ENCODE assay signal across 1 cellular context in genomic region chr12:82176016-82176415, GRCh38.
TF ChIP-seq lines count a peak whose summit lies in the region.

No MANE protein-coding gene starts in this region.

TF ChIP-seq in H1, 55 proteins besides CTCF, POLR2A, EP300 and RAD21 (continued from another document):
- TF ChIP-seq, protein P1, sequence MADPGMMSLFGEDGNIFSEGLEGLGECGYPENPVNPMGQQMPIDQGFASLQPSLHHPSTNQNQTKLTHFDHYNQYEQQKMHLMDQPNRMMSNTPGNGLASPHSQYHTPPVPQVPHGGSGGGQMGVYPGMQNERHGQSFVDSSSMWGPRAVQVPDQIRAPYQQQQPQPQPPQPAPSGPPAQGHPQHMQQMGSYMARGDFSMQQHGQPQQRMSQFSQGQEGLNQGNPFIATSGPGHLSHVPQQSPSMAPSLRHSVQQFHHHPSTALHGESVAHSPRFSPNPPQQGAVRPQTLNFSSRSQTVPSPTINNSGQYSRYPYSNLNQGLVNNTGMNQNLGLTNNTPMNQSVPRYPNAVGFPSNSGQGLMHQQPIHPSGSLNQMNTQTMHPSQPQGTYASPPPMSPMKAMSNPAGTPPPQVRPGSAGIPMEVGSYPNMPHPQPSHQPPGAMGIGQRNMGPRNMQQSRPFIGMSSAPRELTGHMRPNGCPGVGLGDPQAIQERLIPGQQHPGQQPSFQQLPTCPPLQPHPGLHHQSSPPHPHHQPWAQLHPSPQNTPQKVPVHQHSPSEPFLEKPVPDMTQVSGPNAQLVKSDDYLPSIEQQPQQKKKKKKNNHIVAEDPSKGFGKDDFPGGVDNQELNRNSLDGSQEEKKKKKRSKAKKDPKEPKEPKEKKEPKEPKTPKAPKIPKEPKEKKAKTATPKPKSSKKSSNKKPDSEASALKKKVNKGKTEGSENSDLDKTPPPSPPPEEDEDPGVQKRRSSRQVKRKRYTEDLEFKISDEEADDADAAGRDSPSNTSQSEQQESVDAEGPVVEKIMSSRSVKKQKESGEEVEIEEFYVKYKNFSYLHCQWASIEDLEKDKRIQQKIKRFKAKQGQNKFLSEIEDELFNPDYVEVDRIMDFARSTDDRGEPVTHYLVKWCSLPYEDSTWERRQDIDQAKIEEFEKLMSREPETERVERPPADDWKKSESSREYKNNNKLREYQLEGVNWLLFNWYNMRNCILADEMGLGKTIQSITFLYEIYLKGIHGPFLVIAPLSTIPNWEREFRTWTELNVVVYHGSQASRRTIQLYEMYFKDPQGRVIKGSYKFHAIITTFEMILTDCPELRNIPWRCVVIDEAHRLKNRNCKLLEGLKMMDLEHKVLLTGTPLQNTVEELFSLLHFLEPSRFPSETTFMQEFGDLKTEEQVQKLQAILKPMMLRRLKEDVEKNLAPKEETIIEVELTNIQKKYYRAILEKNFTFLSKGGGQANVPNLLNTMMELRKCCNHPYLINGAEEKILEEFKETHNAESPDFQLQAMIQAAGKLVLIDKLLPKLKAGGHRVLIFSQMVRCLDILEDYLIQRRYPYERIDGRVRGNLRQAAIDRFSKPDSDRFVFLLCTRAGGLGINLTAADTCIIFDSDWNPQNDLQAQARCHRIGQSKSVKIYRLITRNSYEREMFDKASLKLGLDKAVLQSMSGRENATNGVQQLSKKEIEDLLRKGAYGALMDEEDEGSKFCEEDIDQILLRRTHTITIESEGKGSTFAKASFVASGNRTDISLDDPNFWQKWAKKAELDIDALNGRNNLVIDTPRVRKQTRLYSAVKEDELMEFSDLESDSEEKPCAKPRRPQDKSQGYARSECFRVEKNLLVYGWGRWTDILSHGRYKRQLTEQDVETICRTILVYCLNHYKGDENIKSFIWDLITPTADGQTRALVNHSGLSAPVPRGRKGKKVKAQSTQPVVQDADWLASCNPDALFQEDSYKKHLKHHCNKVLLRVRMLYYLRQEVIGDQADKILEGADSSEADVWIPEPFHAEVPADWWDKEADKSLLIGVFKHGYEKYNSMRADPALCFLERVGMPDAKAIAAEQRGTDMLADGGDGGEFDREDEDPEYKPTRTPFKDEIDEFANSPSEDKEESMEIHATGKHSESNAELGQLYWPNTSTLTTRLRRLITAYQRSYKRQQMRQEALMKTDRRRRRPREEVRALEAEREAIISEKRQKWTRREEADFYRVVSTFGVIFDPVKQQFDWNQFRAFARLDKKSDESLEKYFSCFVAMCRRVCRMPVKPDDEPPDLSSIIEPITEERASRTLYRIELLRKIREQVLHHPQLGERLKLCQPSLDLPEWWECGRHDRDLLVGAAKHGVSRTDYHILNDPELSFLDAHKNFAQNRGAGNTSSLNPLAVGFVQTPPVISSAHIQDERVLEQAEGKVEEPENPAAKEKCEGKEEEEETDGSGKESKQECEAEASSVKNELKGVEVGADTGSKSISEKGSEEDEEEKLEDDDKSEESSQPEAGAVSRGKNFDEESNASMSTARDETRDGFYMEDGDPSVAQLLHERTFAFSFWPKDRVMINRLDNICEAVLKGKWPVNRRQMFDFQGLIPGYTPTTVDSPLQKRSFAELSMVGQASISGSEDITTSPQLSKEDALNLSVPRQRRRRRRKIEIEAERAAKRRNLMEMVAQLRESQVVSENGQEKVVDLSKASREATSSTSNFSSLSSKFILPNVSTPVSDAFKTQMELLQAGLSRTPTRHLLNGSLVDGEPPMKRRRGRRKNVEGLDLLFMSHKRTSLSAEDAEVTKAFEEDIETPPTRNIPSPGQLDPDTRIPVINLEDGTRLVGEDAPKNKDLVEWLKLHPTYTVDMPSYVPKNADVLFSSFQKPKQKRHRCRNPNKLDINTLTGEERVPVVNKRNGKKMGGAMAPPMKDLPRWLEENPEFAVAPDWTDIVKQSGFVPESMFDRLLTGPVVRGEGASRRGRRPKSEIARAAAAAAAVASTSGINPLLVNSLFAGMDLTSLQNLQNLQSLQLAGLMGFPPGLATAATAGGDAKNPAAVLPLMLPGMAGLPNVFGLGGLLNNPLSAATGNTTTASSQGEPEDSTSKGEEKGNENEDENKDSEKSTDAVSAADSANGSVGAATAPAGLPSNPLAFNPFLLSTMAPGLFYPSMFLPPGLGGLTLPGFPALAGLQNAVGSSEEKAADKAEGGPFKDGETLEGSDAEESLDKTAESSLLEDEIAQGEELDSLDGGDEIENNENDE (IDR thresholded peaks at IDR 0.05; ENCODE audit: insufficient replicate concordance, low read length) = no peak
- TF ChIP-seq SIX5 (IDR thresholded peaks at IDR 0.05; ENCODE audit: low read depth, low read length) = no peak
- no peak for TF ChIP-seq BCL11A (IDR thresholded peaks at IDR 0.05; ENCODE audit: low read depth in 2 of 2, low read length in 2 of 2)
- TF ChIP-seq SUZ12 (IDR thresholded peaks at IDR 0.05; ENCODE audit: low read length) = no peak
- TF ChIP-seq SP4 (IDR thresholded peaks at IDR 0.05; ENCODE audit: low read length) = no peak
- TF ChIP-seq NRF1 (IDR thresholded peaks at IDR 0.05; ENCODE audit: low read depth, low read length) = no peak
- TF ChIP-seq TBP (IDR thresholded peaks at IDR 0.05; ENCODE audit: low read depth, low read length) = no peak
- no peak for TF ChIP-seq JUND (IDR thresholded peaks at IDR 0.05; ENCODE audit: low read length)
